1 cellular context compared by ENCODE assay signal in the genomic region with DNA sequence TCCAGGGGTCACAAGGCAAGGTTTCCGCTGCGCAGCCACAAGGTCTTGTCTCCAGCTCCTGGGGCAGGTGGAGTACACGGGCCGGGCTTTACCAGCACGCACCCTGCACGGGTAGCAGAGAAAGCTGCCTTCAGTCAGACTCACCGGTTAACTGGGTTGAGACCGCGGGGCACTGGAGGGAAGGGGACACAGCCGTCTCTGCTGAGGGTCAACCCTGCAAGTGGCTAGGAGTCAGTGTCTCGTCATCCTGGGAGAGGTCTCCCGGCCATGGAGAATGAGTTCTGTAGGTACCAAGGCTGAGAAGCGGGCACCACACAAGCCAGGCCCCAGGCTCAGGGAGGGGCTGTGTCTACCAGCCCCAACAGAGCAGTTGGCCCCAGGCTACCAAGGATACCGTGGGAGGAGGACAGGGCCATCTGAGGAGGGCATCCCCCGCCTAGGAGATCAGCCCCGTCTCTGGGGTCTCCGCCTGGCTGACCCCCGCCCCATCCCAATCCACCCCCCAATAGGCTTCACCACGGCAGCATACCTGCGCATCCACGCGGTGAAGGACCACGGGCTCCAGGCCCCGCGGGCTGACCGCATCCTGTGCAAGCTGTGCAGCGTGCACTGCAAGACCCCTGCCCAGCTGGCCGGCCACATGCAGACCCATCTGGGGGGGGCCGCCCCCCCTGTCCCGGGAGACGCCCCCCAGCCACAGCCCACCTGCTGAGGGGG.
TF ChIP-seq lines count a peak whose summit lies in the region.

No MANE protein-coding gene starts in this region.

TF ChIP-seq in HEK293, 187 proteins besides CTCF, POLR2A, EP300 and RAD21 (continued from another document):
- TF ChIP-seq, protein P1, sequence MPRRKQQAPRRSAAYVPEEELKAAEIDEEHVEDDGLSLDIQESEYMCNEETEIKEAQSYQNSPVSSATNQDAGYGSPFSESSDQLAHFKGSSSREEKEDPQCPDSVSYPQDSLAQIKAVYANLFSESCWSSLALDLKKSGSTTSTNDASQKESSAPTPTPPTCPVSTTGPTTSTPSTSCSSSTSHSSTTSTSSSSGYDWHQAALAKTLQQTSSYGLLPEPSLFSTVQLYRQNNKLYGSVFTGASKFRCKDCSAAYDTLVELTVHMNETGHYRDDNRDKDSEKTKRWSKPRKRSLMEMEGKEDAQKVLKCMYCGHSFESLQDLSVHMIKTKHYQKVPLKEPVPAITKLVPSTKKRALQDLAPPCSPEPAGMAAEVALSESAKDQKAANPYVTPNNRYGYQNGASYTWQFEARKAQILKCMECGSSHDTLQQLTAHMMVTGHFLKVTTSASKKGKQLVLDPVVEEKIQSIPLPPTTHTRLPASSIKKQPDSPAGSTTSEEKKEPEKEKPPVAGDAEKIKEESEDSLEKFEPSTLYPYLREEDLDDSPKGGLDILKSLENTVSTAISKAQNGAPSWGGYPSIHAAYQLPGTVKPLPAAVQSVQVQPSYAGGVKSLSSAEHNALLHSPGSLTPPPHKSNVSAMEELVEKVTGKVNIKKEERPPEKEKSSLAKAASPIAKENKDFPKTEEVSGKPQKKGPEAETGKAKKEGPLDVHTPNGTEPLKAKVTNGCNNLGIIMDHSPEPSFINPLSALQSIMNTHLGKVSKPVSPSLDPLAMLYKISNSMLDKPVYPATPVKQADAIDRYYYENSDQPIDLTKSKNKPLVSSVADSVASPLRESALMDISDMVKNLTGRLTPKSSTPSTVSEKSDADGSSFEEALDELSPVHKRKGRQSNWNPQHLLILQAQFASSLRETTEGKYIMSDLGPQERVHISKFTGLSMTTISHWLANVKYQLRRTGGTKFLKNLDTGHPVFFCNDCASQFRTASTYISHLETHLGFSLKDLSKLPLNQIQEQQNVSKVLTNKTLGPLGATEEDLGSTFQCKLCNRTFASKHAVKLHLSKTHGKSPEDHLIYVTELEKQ (tag by site-specific recombination; IDR thresholded peaks at IDR 0.05; ENCODE audit: borderline replicate concordance): no peak
- no peak for TF ChIP-seq ZFP69B (tag by site-specific recombination; IDR thresholded peaks at IDR 0.05)
- TF ChIP-seq, protein P2, sequence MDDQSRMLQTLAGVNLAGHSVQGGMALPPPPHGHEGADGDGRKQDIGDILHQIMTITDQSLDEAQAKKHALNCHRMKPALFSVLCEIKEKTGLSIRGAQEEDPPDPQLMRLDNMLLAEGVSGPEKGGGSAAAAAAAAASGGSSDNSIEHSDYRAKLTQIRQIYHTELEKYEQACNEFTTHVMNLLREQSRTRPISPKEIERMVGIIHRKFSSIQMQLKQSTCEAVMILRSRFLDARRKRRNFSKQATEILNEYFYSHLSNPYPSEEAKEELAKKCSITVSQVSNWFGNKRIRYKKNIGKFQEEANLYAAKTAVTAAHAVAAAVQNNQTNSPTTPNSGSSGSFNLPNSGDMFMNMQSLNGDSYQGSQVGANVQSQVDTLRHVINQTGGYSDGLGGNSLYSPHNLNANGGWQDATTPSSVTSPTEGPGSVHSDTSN (CRISPR knock-in tag; IDR thresholded peaks at IDR 0.05): no peak
- no peak for TF ChIP-seq ZNF391 (tag by site-specific recombination; IDR thresholded peaks at IDR 0.05; ENCODE audit: borderline replicate concordance, low read depth)
- no peak for TF ChIP-seq ZNF658 (tag by site-specific recombination; IDR thresholded peaks at IDR 0.05)
- no peak for TF ChIP-seq ZNF146 (tag by site-specific recombination; IDR thresholded peaks at IDR 0.05)
- TF ChIP-seq ZNF624 (tag by site-specific recombination; IDR thresholded peaks at IDR 0.05): no peak
